In genomic region chr10:30433286-30433778, GRCh38 we compare ENCODE assay signal across 8 cellular contexts. TPM values are rescaled to one million over a fixed set of nuclear protein-coding genes. Genes with fewer than 3 reads are reported as not detected.
DNase-seq lines count a peak whose midpoint lies in the region; ATAC-seq and TF ChIP-seq lines count a peak whose summit lies in the region.

No MANE protein-coding gene starts in this region.

- H3K9me3 Mint-ChIP-seq in activated CD8-positive, alpha-beta memory T cell treated with anti-CD3 and anti-CD28 coated beads, Interleukin-2, amount 10 ng/mL, durations not matched to agents 7 days and 5 days (ENCODE audit: low read depth), result no peaks in the 10 kb centered on the region

- DNase-seq in activated CD8-positive, alpha-beta memory T cell treated with anti-CD3 and anti-CD28 coated beads, Interleukin-2, amount 10 ng/mL, durations not matched to agents 7 days and 5 days, result peak; percentile 77
- DNase-seq in activated CD8-positive, alpha-beta memory T cell treated with anti-CD3 and anti-CD28 coated beads, Interleukin-2, amount 50 U/mL, for 4 hours, result no peak
- peak; percentile 82 for DNase-seq in RWPE2 (ENCODE audit: low spot score)
- DNase-seq in astrocyte of the hippocampus (ENCODE audit: low read depth, low spot score), result peak; percentile 86
- no peak for DNase-seq in skeletal muscle cell (ENCODE audit: low read depth)
- DNase-seq in NCI-H128 (lab: John Stamatoyannopoulos, UW; ENCODE audit: unreplicated experiment), result no peak

- peak overlapping the region; percentile 79 for H3K27ac ChIP-seq in RWPE2 (ENCODE audit: poor library complexity, severe bottlenecking)

- no peaks in the 10 kb centered on the region for H3K9me3 ChIP-seq in RWPE2 (ENCODE audit: severe bottlenecking)

- no peaks in the 10 kb centered on the region for H3K27me3 ChIP-seq in RWPE2 (ENCODE audit: insufficient read depth, poor library complexity, severe bottlenecking)

- peak overlapping the region; percentile 95 for H3K4me3 Mint-ChIP-seq in activated CD8-positive, alpha-beta memory T cell treated with anti-CD3 and anti-CD28 coated beads, Interleukin-2, amount 10 ng/mL, durations not matched to agents 7 days and 5 days

- ATAC-seq in activated CD8-positive, alpha-beta memory T cell treated with anti-CD3 and anti-CD28 coated beads, Interleukin-2, amount 10 ng/mL, durations not matched to agents 7 days and 5 days, result peak; percentile 24
- ATAC-seq in HG03064 (IDR thresholded peaks at IDR 0.05; ENCODE audit: low read depth, unreplicated experiment) (peak; percentile 20), RWPE2 (ENCODE audit: low read depth) (peak; percentile 41)

- H3K4me3 ChIP-seq in RWPE2 (ENCODE audit: severe bottlenecking), result peak overlapping the region; percentile 80
- H3K4me3 ChIP-seq in iPS-11a (ENCODE audit: low read depth, low read length), result peak overlapping the region; percentile 41
- H3K4me3 ChIP-seq in skeletal muscle cell (ENCODE audit: low read depth, low read length), result peak overlapping the region; percentile 80

- peak overlapping the region; percentile 95 for H3K27ac Mint-ChIP-seq in activated CD8-positive, alpha-beta memory T cell treated with anti-CD3 and anti-CD28 coated beads, Interleukin-2, amount 10 ng/mL, durations not matched to agents 7 days and 5 days

- peaks cover 35% of the 10 kb centered on the region for H3K36me3 Mint-ChIP-seq in activated CD8-positive, alpha-beta memory T cell treated with anti-CD3 and anti-CD28 coated beads, Interleukin-2, amount 10 ng/mL, durations not matched to agents 7 days and 5 days

- CTCF ChIA-PET in activated CD8-positive, alpha-beta memory T cell treated with anti-CD3 and anti-CD28 coated beads, Interleukin-2, amount 10 ng/mL, durations not matched to agents 7 days and 5 days (lab: Charles Lee), result interaction anchor here (0.6 to 11.3 kb wide), 9 partner anchors 10 to 103 kb away, joined by 3 to 119 read pairs (median 6); no protein-coding TSS in a partner anchor

- H3K27me3 Mint-ChIP-seq in activated CD8-positive, alpha-beta memory T cell treated with anti-CD3 and anti-CD28 coated beads, Interleukin-2, amount 10 ng/mL, durations not matched to agents 7 days and 5 days, result no peaks in the 10 kb centered on the region

- no peak for TF ChIP-seq CTCF in RWPE2 (IDR thresholded peaks at IDR 0.05; ENCODE audit: poor library complexity, severe bottlenecking)

- no peaks in the 10 kb centered on the region for H3K36me3 ChIP-seq in RWPE2 (ENCODE audit: low read depth)

- H3K4me1 ChIP-seq in RWPE2 (ENCODE audit: insufficient read depth, poor library complexity, severe bottlenecking), result peaks cover 35% of the 10 kb centered on the region

- H3K4me1 Mint-ChIP-seq in activated CD8-positive, alpha-beta memory T cell treated with anti-CD3 and anti-CD28 coated beads, Interleukin-2, amount 10 ng/mL, durations not matched to agents 7 days and 5 days, result peaks cover 47% of the 10 kb centered on the region

RNA-seq across cellular contexts. Expression of gene MAP3K8, which starts 0.7 kb away (rescaled TPM):
- total RNA-seq in activated CD8-positive, alpha-beta memory T cell treated with anti-CD3 and anti-CD28 coated beads, Interleukin-2, amount 10 ng/mL, durations not matched to agents 7 days and 5 days, result 10 to 100 TPM; 54.5 to 56.8 TPM

Comparison
In these comparisons a context has a peak if more than half of its experiments do, and no peak if none do; other contexts are left out.
1. DNase-seq: peak in activated CD8-positive, alpha-beta memory T cell treated with anti-CD3 and anti-CD28 coated beads, Interleukin-2, amount 10 ng/mL, durations not matched to agents 7 days and 5 days (single experiment), RWPE2 (single experiment) and astrocyte of the hippocampus (single experiment); none in activated CD8-positive, alpha-beta memory T cell treated with anti-CD3 and anti-CD28 coated beads, Interleukin-2, amount 50 U/mL, for 4 hours (single experiment), skeletal muscle cell (single experiment) and NCI-H128 (single experiment).
2. Peak in every context shown above with its lines, with median percentiles within 50 percentile points of each other: ATAC-seq and H3K4me3 ChIP-seq.